In the genomic region with DNA sequence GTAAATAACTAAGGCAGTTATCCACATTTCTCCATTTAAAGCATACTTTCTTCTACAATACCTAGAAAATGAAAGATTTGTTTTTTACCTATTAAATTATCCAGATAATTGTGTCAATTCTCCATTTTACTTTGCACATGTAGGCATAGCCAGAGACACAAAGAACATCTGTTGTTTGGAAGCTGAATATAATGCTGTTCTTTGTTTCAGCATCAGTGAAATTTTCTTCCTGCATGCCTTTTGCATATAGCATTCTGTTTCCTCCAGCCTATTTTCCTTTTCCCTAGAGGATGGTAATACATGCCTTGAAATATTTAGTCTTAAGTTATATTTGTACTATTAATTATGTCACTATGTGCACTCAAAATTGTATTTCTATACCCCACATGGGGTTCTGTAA, we compare ENCODE assay signal across 29 cellular contexts.
"Had no signal": no experiment of that assay in that cellular context is flagged by ENCODE, and none has a peak within 500 bp of the region (broad histone marks: within the 10 kb centered on the region; RNA-seq: fewer than 3 reads in every experiment).

No MANE protein-coding gene starts in this region.

- H3K4me3 ChIP-seq: ascending aorta, cardiac muscle cell, MG63, Peyer's patch had no signal

- H3K36me3 ChIP-seq: ascending aorta, cardiac muscle cell, MG63, Peyer's patch had no signal

- H3K36me3 Mint-ChIP-seq: activated CD4-positive, alpha-beta memory T cell treated with anti-CD3 and anti-CD28 coated beads for 36 hours; activated naive CD4-positive, alpha-beta T cell treated with anti-CD3 and anti-CD28 coated beads, Interleukin-2, amount 50 U/mL, for 24 hours; activated naive CD8-positive, alpha-beta T cell treated with anti-CD3 and anti-CD28 coated beads, Interleukin-2, amount 10 ng/mL, durations not matched to agents 7 days and 5 days had no signal

- H3K9me3 Mint-ChIP-seq: activated B cell treated with CpG ODN at 0.5 μM for 24 hours had no signal

- H3K27me3 Mint-ChIP-seq: activated B cell treated with CpG ODN at 0.5 μM for 24 hours; activated CD4-positive, alpha-beta memory T cell treated with anti-CD3 and anti-CD28 coated beads for 36 hours; activated naive CD4-positive, alpha-beta T cell treated with anti-CD3 and anti-CD28 coated beads, Interleukin-2, amount 50 U/mL, for 24 hours; activated naive CD8-positive, alpha-beta T cell treated with anti-CD3 and anti-CD28 coated beads, Interleukin-2, amount 10 ng/mL, durations not matched to agents 7 days and 5 days had no signal

- H3K27ac Mint-ChIP-seq: activated B cell treated with CpG ODN at 0.5 μM for 24 hours; activated CD4-positive, alpha-beta memory T cell treated with anti-CD3 and anti-CD28 coated beads for 36 hours; activated naive CD4-positive, alpha-beta T cell treated with anti-CD3 and anti-CD28 coated beads, Interleukin-2, amount 50 U/mL, for 24 hours; activated naive CD8-positive, alpha-beta T cell treated with anti-CD3 and anti-CD28 coated beads, Interleukin-2, amount 10 ng/mL, durations not matched to agents 7 days and 5 days had no signal

- H3K4me1 Mint-ChIP-seq: activated B cell treated with CpG ODN at 0.5 μM for 24 hours; activated naive CD4-positive, alpha-beta T cell treated with anti-CD3 and anti-CD28 coated beads, Interleukin-2, amount 50 U/mL, for 24 hours; activated naive CD8-positive, alpha-beta T cell treated with anti-CD3 and anti-CD28 coated beads, Interleukin-2, amount 10 ng/mL, durations not matched to agents 7 days and 5 days had no signal

- H3K27ac ChIP-seq: ascending aorta, cardiac muscle cell, Peyer's patch, VCaP had no signal

- H3K9me3 ChIP-seq: ascending aorta, MG63, Peyer's patch had no signal

- H3K27me3 ChIP-seq: ascending aorta, MG63, Peyer's patch had no signal

- H3K4me3 Mint-ChIP-seq: activated B cell treated with CpG ODN at 0.5 μM for 24 hours; activated CD4-positive, alpha-beta memory T cell treated with anti-CD3 and anti-CD28 coated beads for 36 hours; activated naive CD4-positive, alpha-beta T cell treated with anti-CD3 and anti-CD28 coated beads, Interleukin-2, amount 50 U/mL, for 24 hours; activated naive CD8-positive, alpha-beta T cell treated with anti-CD3 and anti-CD28 coated beads, Interleukin-2, amount 10 ng/mL, durations not matched to agents 7 days and 5 days had no signal

- DNase-seq: activated B cell treated with CpG ODN at 0.5 μM for 24 hours; activated CD4-positive, alpha-beta memory T cell treated with anti-CD3 and anti-CD28 coated beads for 36 hours; activated CD4-positive, alpha-beta T cell treated with anti-CD3 and anti-CD28 coated beads for 4 hours; activated CD4-positive, alpha-beta T cell treated with anti-CD3 and anti-CD28 coated beads, Interleukin-2, amount 50 U/mL, for 1 hour; activated CD4-positive, CD25-positive, alpha-beta regulatory T cell treated with anti-CD3 and anti-CD28 coated beads, Interleukin-2, amount 50 U/mL, for 72 hours; activated CD8-positive, alpha-beta memory T cell treated with anti-CD3 and anti-CD28 coated beads, Interleukin-2, amount 50 U/mL, for 48 hours; activated effector memory CD4-positive, alpha-beta T cell treated with Interleukin-2 at 50 U/mL for 16 hours; activated naive CD8-positive, alpha-beta T cell treated with anti-CD3 and anti-CD28 coated beads, Interleukin-2, amount 10 ng/mL, durations not matched to agents 7 days and 5 days; activated T-cell treated with anti-CD3 and anti-CD28 coated beads, Interleukin-2, amount 50 U/mL, for 48 hours; amygdala; Kasumi-1; KG1; MG63; NCI-H1092; NCI-H1436 treated with DMSO at 0.1 percent for 48 hours; NCI-H1694 treated with DMSO at 0.1 percent for 48 hours; NCI-H2029; NCI-H510A; Peyer's patch; RPMI8226; SHP77 treated with DMSO at 0.1 percent for 48 hours; SW 1271; T-helper 1 cell; T-helper 2 cell; T-helper 9 cell had no signal

- H3K4me1 ChIP-seq: ascending aorta, Peyer's patch had no signal
